In genomic region chr9:3285365-3286161, GRCh38 we compare ENCODE assay signal across 26 cellular contexts.
DNase-seq lines count a peak whose midpoint lies in the region; FAIRE-seq and TF ChIP-seq lines count a peak whose summit lies in the region.
"Had no signal": no experiment of that assay in that cellular context is flagged by ENCODE, and none has a peak within 500 bp of the region (broad histone marks: within the 10 kb centered on the region; RNA-seq: fewer than 3 reads in every experiment).

No MANE protein-coding gene starts in this region.

- no peak overlapping the region for H3K4ac ChIP-seq in mesenchymal stem cell (ENCODE audit: low read depth in 1 of 2, low read length in 2 of 2)

- FAIRE-seq in astrocyte (lab: Jason Lieb, UNC) = no peak
- FAIRE-seq in small intestine (lab: Jason Lieb, UNC) = no peak
- FAIRE-seq: keratinocyte, pancreas had no signal

- H3K9ac ChIP-seq in astrocyte (ENCODE audit: low read length) = no peak overlapping the region
- H3K9ac ChIP-seq in mesenchymal stem cell (ENCODE audit: low read length) = no peak overlapping the region

- no peaks in the 10 kb centered on the region for H3K4me1 ChIP-seq in astrocyte (ENCODE audit: insufficient read depth, low read length)
- H3K4me1 ChIP-seq in mesenchymal stem cell (ENCODE audit: control insufficient read depth, insufficient read depth, low read depth, low read length) = no peaks in the 10 kb centered on the region
- no peaks in the 10 kb centered on the region for H3K4me1 ChIP-seq in small intestine (ENCODE audit: control insufficient read depth in 2 of 2, insufficient read depth in 1 of 2, low read depth in 1 of 2, low read length in 1 of 2)
- H3K4me1 ChIP-seq in CD4-positive, alpha-beta memory T cell (ENCODE audit: insufficient read depth, low read length) = no peaks in the 10 kb centered on the region
- H3K4me1 ChIP-seq: ascending aorta, pancreas had no signal

- no peak overlapping the region for H3K27ac ChIP-seq in astrocyte (ENCODE audit: low read depth, low read length)
- H3K27ac ChIP-seq in mesenchymal stem cell (ENCODE audit: low read length, poor library complexity, severe bottlenecking) = no peak overlapping the region
- H3K27ac ChIP-seq in dorsolateral prefrontal cortex = no peak overlapping the region
- H3K27ac ChIP-seq in small intestine (ENCODE audit: low read depth in 1 of 2, low read length in 1 of 2) = no peak overlapping the region
- no peak overlapping the region for H3K27ac ChIP-seq in CD4-positive, alpha-beta memory T cell (ENCODE audit: low read depth, low read length)
- H3K27ac ChIP-seq: ascending aorta, coronary artery, pancreas had no signal

- no peak overlapping the region for H2BK5ac ChIP-seq in mesenchymal stem cell (ENCODE audit: low read depth, low read length, poor library complexity, severe bottlenecking)

- CTCF ChIA-PET in CD4-positive, alpha-beta memory T cell (lab: Charles Lee; ENCODE audit: partially characterized antibody) = no interaction called here

- H3K14ac ChIP-seq in mesenchymal stem cell (ENCODE audit: low read length in 2 of 2) = no peak overlapping the region

- H3K79me2 ChIP-seq in astrocyte (ENCODE audit: insufficient read depth, low read length) = no peaks in the 10 kb centered on the region

- POLR2A ChIA-PET in CD4-positive, alpha-beta memory T cell (lab: Charles Lee; ENCODE audit: partially characterized antibody) = no interaction called here

- no peaks in the 10 kb centered on the region for H3K27me3 Mint-ChIP-seq in astrocyte (ENCODE audit: low read depth, unreplicated experiment)
- no peaks in the 10 kb centered on the region for H3K27me3 Mint-ChIP-seq in CD4-positive, alpha-beta memory T cell
- H3K27me3 Mint-ChIP-seq: activated CD4-positive, alpha-beta memory T cell treated with anti-CD3 and anti-CD28 coated beads for 36 hours; activated naive CD4-positive, alpha-beta T cell treated with anti-CD3 and anti-CD28 coated beads, Interleukin-2, amount 10 ng/mL, durations not matched to agents 7 days and 5 days; B cell; memory B cell; naive thymus-derived CD8-positive, alpha-beta T cell; type B pancreatic cell had no signal

- H3K4me1 Mint-ChIP-seq in astrocyte (ENCODE audit: low read depth, unreplicated experiment) = peaks cover 2% of the 10 kb centered on the region
- H3K4me1 Mint-ChIP-seq in CD4-positive, alpha-beta memory T cell = no peaks in the 10 kb centered on the region
- H3K4me1 Mint-ChIP-seq: activated naive CD4-positive, alpha-beta T cell treated with anti-CD3 and anti-CD28 coated beads, Interleukin-2, amount 10 ng/mL, durations not matched to agents 7 days and 5 days; B cell; memory B cell had no signal

- no peak overlapping the region for H4K91ac ChIP-seq in mesenchymal stem cell (ENCODE audit: low read length)

- H3K23ac ChIP-seq in mesenchymal stem cell (ENCODE audit: low read length in 2 of 2) = no peak overlapping the region

- DNase-seq in CMK (ENCODE audit: low read depth) (peak; percentile 11), NB4 (ENCODE audit: low read depth) (peak; percentile 22), astrocyte (ENCODE audit: low read depth) (peak; percentile 71), mesenchymal stem cell (peak; percentile 25), dorsolateral prefrontal cortex (no peak), small intestine (no peak), DMS 273 (lab: John Stamatoyannopoulos, UW; ENCODE audit: unreplicated experiment) (no peak)
- no peak for DNase-seq in CD4-positive, alpha-beta memory T cell
- DNase-seq: activated CD4-positive, alpha-beta memory T cell treated with anti-CD3 and anti-CD28 coated beads for 36 hours; activated naive CD4-positive, alpha-beta T cell treated with anti-CD3 and anti-CD28 coated beads, Interleukin-2, amount 10 ng/mL, durations not matched to agents 7 days and 5 days; activated T-cell treated with anti-CD3 and anti-CD28 coated beads, Interleukin-2, amount 50 U/mL, for 1 hour; DMS153; hypothalamus; naive thymus-derived CD8-positive, alpha-beta T cell; NCI-H1092 treated with DMSO at 0.1 percent for 48 hours; NCI-H2081 treated with DMSO at 0.1 percent for 48 hours; NCI-H524 treated with DMSO at 0.1 percent for 48 hours; pancreas; stimulated activated CD4-positive, alpha-beta T cell treated with anti-CD3 and anti-CD28 coated beads, Interleukin-4, amount 100 ng/mL, for 24 hours; T-helper 1 cell had no signal

- H4K8ac ChIP-seq in mesenchymal stem cell (ENCODE audit: low read length) = no peak overlapping the region

- H2BK120ac ChIP-seq in mesenchymal stem cell (ENCODE audit: low read depth, low read length) = no peak overlapping the region

- H3K27me3 ChIP-seq in astrocyte (ENCODE audit: insufficient read depth, low read length) (no peaks in the 10 kb centered on the region), mesenchymal stem cell (ENCODE audit: control insufficient read depth in 1 of 2, insufficient read depth in 1 of 2, low read length in 2 of 2) (no peaks in the 10 kb centered on the region), dorsolateral prefrontal cortex (no peaks in the 10 kb centered on the region), small intestine (ENCODE audit: control insufficient read depth in 2 of 2, insufficient read depth in 2 of 2, low read length in 2 of 2) (no peaks in the 10 kb centered on the region)
- H3K27me3 ChIP-seq in CD4-positive, alpha-beta memory T cell (ENCODE audit: insufficient read depth, low read length) = no peaks in the 10 kb centered on the region
- H3K27me3 ChIP-seq: ascending aorta, pancreas had no signal

- peaks cover 5% of the 10 kb centered on the region for H3K9me3 Mint-ChIP-seq in astrocyte (ENCODE audit: unreplicated experiment)
- H3K9me3 Mint-ChIP-seq in CD4-positive, alpha-beta memory T cell = no peaks in the 10 kb centered on the region
- H3K9me3 Mint-ChIP-seq: activated CD4-positive, alpha-beta memory T cell treated with anti-CD3 and anti-CD28 coated beads for 36 hours; memory B cell; naive thymus-derived CD8-positive, alpha-beta T cell; type B pancreatic cell had no signal

- no peaks in the 10 kb centered on the region for H4K20me1 ChIP-seq in astrocyte (ENCODE audit: insufficient read depth, low read length)

- no peak overlapping the region for H3K18ac ChIP-seq in mesenchymal stem cell (ENCODE audit: low read depth in 1 of 2, low read length in 2 of 2)

- peaks cover 17% of the 10 kb centered on the region for H3K36me3 Mint-ChIP-seq in astrocyte (ENCODE audit: low read depth, unreplicated experiment)
- peaks cover 59 to 67% of the 10 kb centered on the region in 2 donors for H3K36me3 Mint-ChIP-seq in CD4-positive, alpha-beta memory T cell

- no peaks in the 10 kb centered on the region for H3K36me3 ChIP-seq in astrocyte (ENCODE audit: insufficient read depth, low read length)
- peaks cover 0 to 9% of the 10 kb centered on the region in 2 experiments for H3K36me3 ChIP-seq in mesenchymal stem cell (ENCODE audit: control insufficient read depth in 1 of 2, insufficient read depth in 2 of 2, low read depth in 1 of 2, low read length in 2 of 2)
- no peaks in the 10 kb centered on the region for H3K36me3 ChIP-seq in small intestine (ENCODE audit: control insufficient read depth in 2 of 2, insufficient read depth in 2 of 2, low read length in 2 of 2)
- peaks cover 7% of the 10 kb centered on the region for H3K36me3 ChIP-seq in CD4-positive, alpha-beta memory T cell (ENCODE audit: insufficient read depth, low read length)
- H3K36me3 ChIP-seq: pancreas had no signal

- intact Hi-C loops in dorsolateral prefrontal cortex (cut with DNase I) = no loop called here
- intact Hi-C loops in CD4-positive, alpha-beta memory T cell (cut with micrococcal nuclease) = no loop called here

- H2BK12ac ChIP-seq in mesenchymal stem cell (ENCODE audit: low read length in 2 of 2) = no peak overlapping the region

- no peak overlapping the region for H3K4me3 ChIP-seq in NB4 (ENCODE audit: low read depth, low read length)
- no peak overlapping the region for H3K4me3 ChIP-seq in astrocyte (ENCODE audit: insufficient read depth, low read depth, low read length)
- H3K4me3 ChIP-seq in mesenchymal stem cell (ENCODE audit: insufficient read depth in 1 of 2, low read depth in 1 of 2, low read length in 2 of 2) = no peak overlapping the region
- H3K4me3 ChIP-seq in dorsolateral prefrontal cortex = no peak overlapping the region
- H3K4me3 ChIP-seq in small intestine (ENCODE audit: low read depth in 1 of 2, low read length in 2 of 2) = no peak overlapping the region
- no peak overlapping the region for H3K4me3 ChIP-seq in CD4-positive, alpha-beta memory T cell (ENCODE audit: low read length in 2 of 2)
- H3K4me3 ChIP-seq: ascending aorta, coronary artery, pancreas had no signal

- TF ChIP-seq CTCF in NB4 (IDR thresholded peaks at IDR 0.05; ENCODE audit: low read depth, low read length) = no peak
- TF ChIP-seq CTCF in astrocyte (IDR thresholded peaks at IDR 0.05; ENCODE audit: insufficient read depth, low read depth, low read length) = no peak
- TF ChIP-seq CTCF in dorsolateral prefrontal cortex (IDR thresholded peaks at IDR 0.05 in 54 of 56, conservative IDR thresholded peaks at IDR 0.05 in 2 of 56; ENCODE audit: low read depth in 1 of 56, partially characterized antibody in 56 of 56) = no peak

- no peak overlapping the region for H2AFZ ChIP-seq in astrocyte (ENCODE audit: low read depth, low read length)
- H2AFZ ChIP-seq in mesenchymal stem cell (ENCODE audit: low read depth, low read length) = no peak overlapping the region

- TF ChIP-seq POLR2A in NB4 (IDR thresholded peaks at IDR 0.05; ENCODE audit: extremely low read depth, insufficient read length) = no peak

- no peak overlapping the region for H2AK5ac ChIP-seq in mesenchymal stem cell (ENCODE audit: low read length, severe bottlenecking)

- H3K9me3 ChIP-seq in astrocyte (ENCODE audit: insufficient read depth, low read depth, low read length) = no peaks in the 10 kb centered on the region
- peaks cover 16% of the 10 kb centered on the region for H3K9me3 ChIP-seq in mesenchymal stem cell (ENCODE audit: control insufficient read depth, low read length)
- H3K9me3 ChIP-seq in small intestine (ENCODE audit: control insufficient read depth, low read depth) = no peaks in the 10 kb centered on the region
- H3K9me3 ChIP-seq in CD4-positive, alpha-beta memory T cell (ENCODE audit: control insufficient read depth in 1 of 2, low read length in 2 of 2) = no peaks in the 10 kb centered on the region
- H3K9me3 ChIP-seq: ascending aorta, pancreas had no signal

- no peak overlapping the region for H2BK15ac ChIP-seq in mesenchymal stem cell (ENCODE audit: low read depth, poor library complexity, severe bottlenecking)

- no peak overlapping the region for H3K27ac Mint-ChIP-seq in astrocyte (ENCODE audit: unreplicated experiment)
- H3K27ac Mint-ChIP-seq in CD4-positive, alpha-beta memory T cell = no peak overlapping the region
- H3K27ac Mint-ChIP-seq: activated CD4-positive, alpha-beta memory T cell treated with anti-CD3 and anti-CD28 coated beads for 36 hours; activated naive CD4-positive, alpha-beta T cell treated with anti-CD3 and anti-CD28 coated beads, Interleukin-2, amount 10 ng/mL, durations not matched to agents 7 days and 5 days; B cell; memory B cell; naive thymus-derived CD8-positive, alpha-beta T cell; type B pancreatic cell had no signal

- no peak overlapping the region for H3K4me2 ChIP-seq in astrocyte (ENCODE audit: low read length)
- no peak overlapping the region for H3K4me2 ChIP-seq in mesenchymal stem cell (ENCODE audit: low read length, poor library complexity, severe bottlenecking)

- WGBS in mesenchymal stem cell = 100% methylated on average over 1 of the region's 1 CpG
- WGBS in small intestine, 3 donors = 84 to 97% (median 92%) methylated on average over 1 of the region's 1 CpG

- no peaks in the 10 kb centered on the region for H3K79me1 ChIP-seq in mesenchymal stem cell (replicated peaks; ENCODE audit: low read length, poor library complexity, severe bottlenecking)

- H3K4me3 Mint-ChIP-seq in astrocyte (ENCODE audit: unreplicated experiment) = no peak overlapping the region
- H3K4me3 Mint-ChIP-seq in CD4-positive, alpha-beta memory T cell = no peak overlapping the region
- H3K4me3 Mint-ChIP-seq: activated CD4-positive, alpha-beta memory T cell treated with anti-CD3 and anti-CD28 coated beads for 36 hours; activated naive CD4-positive, alpha-beta T cell treated with anti-CD3 and anti-CD28 coated beads, Interleukin-2, amount 10 ng/mL, durations not matched to agents 7 days and 5 days; B cell; memory B cell; naive thymus-derived CD8-positive, alpha-beta T cell; type B pancreatic cell had no signal

Comparison
In these comparisons a context has a peak if more than half of its experiments do, and no peak if none do; other contexts are left out.
1. DNase-seq: peak in CMK (single experiment), NB4 (single experiment), astrocyte (single experiment) and mesenchymal stem cell (single experiment); none in dorsolateral prefrontal cortex (0 of 10), small intestine (single experiment), CD4-positive, alpha-beta memory T cell (0 of 5) and DMS 273 (single experiment).